8 cellular contexts compared by ENCODE assay signal in genomic region chr13:36346222-36347083, GRCh38. TPM values are rescaled to one million over a fixed set of nuclear protein-coding genes. Genes with fewer than 3 reads are reported as not detected.
DNase-seq lines count a peak whose midpoint lies in the region; ATAC-seq lines count a peak whose summit lies in the region.

Gene SPART, minus strand, starts transcription at chr13:36346394. Its CDS starts 10,564 bp downstream, at chr13:36335830.

- ATAC-seq in GM19324 (IDR thresholded peaks at IDR 0.05; ENCODE audit: low FRiP score, unreplicated experiment), result peak; percentile 96
- peak; percentile 97 for ATAC-seq in HG03460 (IDR thresholded peaks at IDR 0.05; ENCODE audit: unreplicated experiment)
- peak; percentile 92 for ATAC-seq in left lobe of liver

- DNase-seq in AML-193 (lab: John Stamatoyannopoulos, UW) (peak; percentile 92 to 96), NCI-H69 (lab: John Stamatoyannopoulos, UW) (peak; percentile 86), dermis blood vessel endothelial cell (peak; percentile 94), left lobe of liver (ENCODE audit: low spot score) (peak; percentile 94)
- peak; percentile 86 to 87 for DNase-seq in activated CD4-positive, alpha-beta T cell treated with anti-CD3 and anti-CD28 coated beads, Interleukin-2, amount 50 U/mL, for 4 hours
- DNase-seq in stimulated activated CD4-positive, alpha-beta T cell treated with anti-CD3 and anti-CD28 coated beads, Interleukin-2, amount 100 ng/mL, for 24 hours, result peak; percentile 87 to 89

RNA-seq across cellular contexts. Expression of gene SPART, which starts in this region (rescaled TPM):
- total RNA-seq in dermis blood vessel endothelial cell (63.6 and 144 TPM in 2 replicates), left lobe of liver (14.6 TPM)

Comparison
In these comparisons a context has a peak if more than half of its experiments do, and no peak if none do; other contexts are left out.
1. Peak in every context shown above with its lines: DNase-seq and ATAC-seq.